8 cellular contexts compared by ENCODE assay signal in genomic region chr13:45047394-45048328, GRCh38.
A peak's percentile ranks its signal among the peaks of the same experiment; 100 is the strongest.
DNase-seq lines count a peak whose midpoint lies in the region; ATAC-seq lines count a peak whose summit lies in the region.

No MANE protein-coding gene starts in this region.

- DNase-seq in GDM1 (lab: John Stamatoyannopoulos, UW) (peak; percentile 76), NCI-H2196 (lab: John Stamatoyannopoulos, UW; ENCODE audit: unreplicated experiment) (peak; percentile 71), cerebellar cortex (ENCODE audit: low spot score) (peak; percentile 92), islet precursor cell (peak; percentile 84)
- peak; percentile 69 for DNase-seq in stimulated activated CD4-positive, alpha-beta T cell treated with anti-CD3 and anti-CD28 coated beads, Interleukin-12 subunit alpha, Interleukin-12 subunit beta, amount 100 ng/mL, for 4 hours

- ATAC-seq in HG02884 (IDR thresholded peaks at IDR 0.05; ENCODE audit: unreplicated experiment) (peak; percentile 66), HG02840 (IDR thresholded peaks at IDR 0.05; ENCODE audit: low FRiP score, unreplicated experiment) (no peak)
- ATAC-seq in activated CD4-positive, CD25-positive, alpha-beta regulatory T cell treated with anti-CD3 and anti-CD28 coated beads, Interleukin-2, amount 50 U/mL, for 24 hours = peak; percentile 82 to 85
